Comparison of ENCODE assay signal across 28 cellular contexts in genomic region chr18:49632588-49632987, GRCh38.
"Had no signal": no experiment of that assay in that cellular context is flagged by ENCODE, and none has a peak within 500 bp of the region (broad histone marks: within the 10 kb centered on the region; RNA-seq: fewer than 3 reads in every experiment).

No MANE protein-coding gene starts in this region.

- H3K36me3 Mint-ChIP-seq: activated CD8-positive, alpha-beta memory T cell treated with anti-CD3 and anti-CD28 coated beads, Interleukin-2, amount 10 ng/mL, durations not matched to agents 7 days and 5 days; activated naive CD4-positive, alpha-beta T cell treated with anti-CD3 and anti-CD28 coated beads, Interleukin-2, amount 10 ng/mL, durations not matched to agents 7 days and 5 days; natural killer cell; stimulated activated naive B cell treated with anti-CD40 and anti-IgM and Interleukin-4, amounts not matched to agents 10 μg/mL and 1 μg/mL and 100 μg/mL, for 72 hours had no signal

- H3K27me3 ChIP-seq: cardiac muscle cell, pancreas, right lobe of liver, upper lobe of left lung had no signal

- ATAC-seq: activated CD8-positive, alpha-beta memory T cell treated with anti-CD3 and anti-CD28 coated beads, Interleukin-2, amount 10 ng/mL, durations not matched to agents 7 days and 5 days; activated CD8-positive, alpha-beta T cell treated with anti-CD3 and anti-CD28 coated beads for 36 hours; natural killer cell; pancreas; psoas muscle; right lobe of liver; stimulated activated naive B cell treated with anti-CD40 and anti-IgM and Interleukin-4, amounts not matched to agents 10 μg/mL and 1 μg/mL and 100 μg/mL, for 72 hours had no signal

- H3K9me3 ChIP-seq: heart right ventricle, pancreas, psoas muscle, right lobe of liver, thoracic aorta, upper lobe of left lung had no signal

- DNase-seq: activated CD4-positive, alpha-beta T cell treated with anti-CD3 and anti-CD28 coated beads, Interleukin-2, amount 10 ng/mL, durations not matched to agents 7 days and 5 days; activated CD4-positive, CD25-positive, alpha-beta regulatory T cell treated with anti-CD3 and anti-CD28 coated beads, Interleukin-2, amount 50 U/mL, for 72 hours; activated CD8-positive, alpha-beta memory T cell treated with anti-CD3 and anti-CD28 coated beads, Interleukin-2, amount 10 ng/mL, durations not matched to agents 7 days and 5 days; activated CD8-positive, alpha-beta T cell treated with anti-CD3 and anti-CD28 coated beads for 36 hours; activated effector memory CD4-positive, alpha-beta T cell treated with anti-CD3 and anti-CD28 coated beads, Interleukin-2, amount 50 U/mL, for 16 hours; activated naive CD4-positive, alpha-beta T cell treated with anti-CD3 and anti-CD28 coated beads, Interleukin-2, amount 10 ng/mL, durations not matched to agents 7 days and 5 days; activated T-cell treated with anti-CD3 and anti-CD28 coated beads for 4 hours; amygdala; effector CD4-positive, alpha-beta T cell; erythroblast; foreskin fibroblast; mammary epithelial cell; midbrain; natural killer cell; psoas muscle; right lobe of liver; stimulated activated CD4-positive, alpha-beta T cell treated with anti-CD3 and anti-CD28 coated beads, Interleukin-2, amount 100 ng/mL, for 48 hours; stimulated activated CD8-positive, alpha-beta memory T cell treated with anti-CD3 and anti-CD28 coated beads, Interleukin-4, amount 100 ng/mL, for 48 hours; stimulated activated naive B cell treated with anti-CD40 and anti-IgM and Interleukin-4, amounts not matched to agents 10 μg/mL and 1 μg/mL and 100 μg/mL, for 72 hours; SW 1271; upper lobe of left lung; WERI-Rb-1 had no signal

- H3K27ac ChIP-seq: cardiac muscle cell, heart right ventricle, pancreas, psoas muscle, thoracic aorta, upper lobe of left lung, WERI-Rb-1 had no signal

- H3K4me1 ChIP-seq: upper lobe of left lung had no signal

- H3K4me3 Mint-ChIP-seq: activated CD4-positive, alpha-beta T cell treated with anti-CD3 and anti-CD28 coated beads, Interleukin-2, amount 10 ng/mL, durations not matched to agents 7 days and 5 days; activated CD8-positive, alpha-beta memory T cell treated with anti-CD3 and anti-CD28 coated beads, Interleukin-2, amount 10 ng/mL, durations not matched to agents 7 days and 5 days; activated CD8-positive, alpha-beta T cell treated with anti-CD3 and anti-CD28 coated beads for 36 hours; activated naive CD4-positive, alpha-beta T cell treated with anti-CD3 and anti-CD28 coated beads, Interleukin-2, amount 10 ng/mL, durations not matched to agents 7 days and 5 days; dendritic cell treated with granulocyte-macrophage colony-stimulating factor and Interleukin-4, amounts not matched to agents 40 ng/mL and 50 ng/mL, for 4 days; natural killer cell; stimulated activated naive B cell treated with anti-CD40 and anti-IgM and Interleukin-4, amounts not matched to agents 10 μg/mL and 1 μg/mL and 100 μg/mL, for 72 hours had no signal

- H3K27me3 Mint-ChIP-seq: dendritic cell treated with granulocyte-macrophage colony-stimulating factor and Interleukin-4, amounts not matched to agents 40 ng/mL and 50 ng/mL, for 4 days had no signal

- H3K36me3 ChIP-seq: cardiac muscle cell, heart right ventricle, pancreas, right lobe of liver, thoracic aorta, upper lobe of left lung, WERI-Rb-1 had no signal

- H3K4me3 ChIP-seq: cardiac muscle cell, heart right ventricle, pancreas, psoas muscle, right lobe of liver, smooth muscle cell, thoracic aorta, upper lobe of left lung had no signal

- H3K4me1 Mint-ChIP-seq: activated CD4-positive, alpha-beta T cell treated with anti-CD3 and anti-CD28 coated beads, Interleukin-2, amount 10 ng/mL, durations not matched to agents 7 days and 5 days; activated CD8-positive, alpha-beta memory T cell treated with anti-CD3 and anti-CD28 coated beads, Interleukin-2, amount 10 ng/mL, durations not matched to agents 7 days and 5 days; activated naive CD4-positive, alpha-beta T cell treated with anti-CD3 and anti-CD28 coated beads, Interleukin-2, amount 10 ng/mL, durations not matched to agents 7 days and 5 days had no signal

- H3K27ac Mint-ChIP-seq: activated CD4-positive, alpha-beta T cell treated with anti-CD3 and anti-CD28 coated beads, Interleukin-2, amount 10 ng/mL, durations not matched to agents 7 days and 5 days; activated CD8-positive, alpha-beta memory T cell treated with anti-CD3 and anti-CD28 coated beads, Interleukin-2, amount 10 ng/mL, durations not matched to agents 7 days and 5 days; activated CD8-positive, alpha-beta T cell treated with anti-CD3 and anti-CD28 coated beads for 36 hours; activated naive CD4-positive, alpha-beta T cell treated with anti-CD3 and anti-CD28 coated beads, Interleukin-2, amount 10 ng/mL, durations not matched to agents 7 days and 5 days; dendritic cell treated with granulocyte-macrophage colony-stimulating factor and Interleukin-4, amounts not matched to agents 40 ng/mL and 50 ng/mL, for 4 days; natural killer cell; stimulated activated naive B cell treated with anti-CD40 and anti-IgM and Interleukin-4, amounts not matched to agents 10 μg/mL and 1 μg/mL and 100 μg/mL, for 72 hours had no signal

- H3K9me3 Mint-ChIP-seq: activated CD4-positive, alpha-beta T cell treated with anti-CD3 and anti-CD28 coated beads, Interleukin-2, amount 10 ng/mL, durations not matched to agents 7 days and 5 days; activated CD8-positive, alpha-beta T cell treated with anti-CD3 and anti-CD28 coated beads for 36 hours; activated naive CD4-positive, alpha-beta T cell treated with anti-CD3 and anti-CD28 coated beads, Interleukin-2, amount 10 ng/mL, durations not matched to agents 7 days and 5 days; dendritic cell treated with granulocyte-macrophage colony-stimulating factor and Interleukin-4, amounts not matched to agents 40 ng/mL and 50 ng/mL, for 4 days; natural killer cell; stimulated activated naive B cell treated with anti-CD40 and anti-IgM and Interleukin-4, amounts not matched to agents 10 μg/mL and 1 μg/mL and 100 μg/mL, for 72 hours had no signal
